1 cellular context compared by ENCODE assay signal in genomic region chr14:77046706-77047105, GRCh38.
TF ChIP-seq lines count a peak whose summit lies in the region.

No MANE protein-coding gene starts in this region.

TF ChIP-seq in IMR-90, 13 proteins besides CTCF, POLR2A, EP300 and RAD21:
- TF ChIP-seq, protein P1, sequence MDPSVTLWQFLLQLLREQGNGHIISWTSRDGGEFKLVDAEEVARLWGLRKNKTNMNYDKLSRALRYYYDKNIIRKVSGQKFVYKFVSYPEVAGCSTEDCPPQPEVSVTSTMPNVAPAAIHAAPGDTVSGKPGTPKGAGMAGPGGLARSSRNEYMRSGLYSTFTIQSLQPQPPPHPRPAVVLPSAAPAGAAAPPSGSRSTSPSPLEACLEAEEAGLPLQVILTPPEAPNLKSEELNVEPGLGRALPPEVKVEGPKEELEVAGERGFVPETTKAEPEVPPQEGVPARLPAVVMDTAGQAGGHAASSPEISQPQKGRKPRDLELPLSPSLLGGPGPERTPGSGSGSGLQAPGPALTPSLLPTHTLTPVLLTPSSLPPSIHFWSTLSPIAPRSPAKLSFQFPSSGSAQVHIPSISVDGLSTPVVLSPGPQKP (IDR thresholded peaks at IDR 0.05; ENCODE audit: borderline replicate concordance, low read depth, low read length) = no peak
- TF ChIP-seq CEBPB (IDR thresholded peaks at IDR 0.05; ENCODE audit: low read depth, low read length) (no peak), RFX5 (IDR thresholded peaks at IDR 0.05; ENCODE audit: low read depth, low read length) (no peak), MAZ (IDR thresholded peaks at IDR 0.05; ENCODE audit: borderline replicate concordance, low read depth, low read length) (no peak)
